Comparison of ENCODE assay signal across 8 cellular contexts in genomic region chr2:86006524-86006923, GRCh38.
"Had no signal": no experiment of that assay in that cellular context is flagged by ENCODE, and none has a peak within 500 bp of the region (broad histone marks: within the 10 kb centered on the region; RNA-seq: fewer than 3 reads in every experiment).

No MANE protein-coding gene starts in this region.

- DNase-seq: GDM1, GF-D8 had no signal

- ATAC-seq: GM12878 had no signal

- H3K4me3 ChIP-seq: GM12878 had no signal

- FAIRE-seq: G401.6, GM12878, GM12891, GM12892, GM18507, GM19239 had no signal
